ENCODE assay signal across 2 cellular contexts in genomic region chr11:33698921-33699320, GRCh38.
TF ChIP-seq lines count a peak whose summit lies in the region.

No MANE protein-coding gene starts in this region.

TF ChIP-seq in IMR-90, 13 proteins besides CTCF, POLR2A, EP300 and RAD21:
- no peak for TF ChIP-seq CHD1 (IDR thresholded peaks at IDR 0.05; ENCODE audit: low read depth, low read length)
- no peak for TF ChIP-seq FOS (IDR thresholded peaks at IDR 0.05; ENCODE audit: low read depth, low read length)
- TF ChIP-seq RFX5 (IDR thresholded peaks at IDR 0.05; ENCODE audit: low read depth, low read length) = no peak
- TF ChIP-seq ELK1 (IDR thresholded peaks at IDR 0.05; ENCODE audit: borderline replicate concordance, low read depth, low read length) = no peak
- TF ChIP-seq CEBPB (IDR thresholded peaks at IDR 0.05; ENCODE audit: low read depth, low read length) = no peak
- no peak for TF ChIP-seq USF2 (IDR thresholded peaks at IDR 0.05; ENCODE audit: low read depth, low read length)
- no peak for TF ChIP-seq MXI1 (IDR thresholded peaks at IDR 0.05; ENCODE audit: borderline replicate concordance, low read depth, low read length)
- no peak for TF ChIP-seq SMC3 (IDR thresholded peaks at IDR 0.05; ENCODE audit: low read depth, low read length)
- TF ChIP-seq RCOR1 (IDR thresholded peaks at IDR 0.05; ENCODE audit: insufficient replicate concordance, low read length) = no peak
- no peak for TF ChIP-seq MAZ (IDR thresholded peaks at IDR 0.05; ENCODE audit: borderline replicate concordance, low read depth, low read length)
- TF ChIP-seq NFE2L2 (IDR thresholded peaks at IDR 0.05; ENCODE audit: low read depth, low read length) = no peak

TF ChIP-seq in SK-N-SH, 30 proteins besides CTCF, POLR2A, EP300 and RAD21:
- TF ChIP-seq MXI1 (IDR thresholded peaks at IDR 0.05; ENCODE audit: low read depth, low read length) (no peak), TCF12 (IDR thresholded peaks at IDR 0.05) (no peak), FOXJ3 (CRISPR knock-in tag; IDR thresholded peaks at IDR 0.05) (no peak), MEF2A (IDR thresholded peaks at IDR 0.05; ENCODE audit: borderline replicate concordance, low read depth) (no peak), EZH2phosphoT487 (IDR thresholded peaks at IDR 0.05; ENCODE audit: borderline replicate concordance, low read depth) (no peak), POLR2AphosphoS5 (IDR thresholded peaks at IDR 0.05; ENCODE audit: low read depth, low read length) (no peak), FOXM1 (IDR thresholded peaks at IDR 0.05; ENCODE audit: low read depth) (no peak), JUND (IDR thresholded peaks at IDR 0.05) (no peak), RFX5 (IDR thresholded peaks at IDR 0.05; ENCODE audit: low read length) (no peak), MAX (IDR thresholded peaks at IDR 0.05; ENCODE audit: low read depth) (no peak), CHD2 (IDR thresholded peaks at IDR 0.05; ENCODE audit: low read length, partially characterized antibody) (no peak), NFIC (IDR thresholded peaks at IDR 0.05; ENCODE audit: borderline replicate concordance) (no peak)
